Comparison of ENCODE assay signal across 1 cellular context in the genomic region with DNA sequence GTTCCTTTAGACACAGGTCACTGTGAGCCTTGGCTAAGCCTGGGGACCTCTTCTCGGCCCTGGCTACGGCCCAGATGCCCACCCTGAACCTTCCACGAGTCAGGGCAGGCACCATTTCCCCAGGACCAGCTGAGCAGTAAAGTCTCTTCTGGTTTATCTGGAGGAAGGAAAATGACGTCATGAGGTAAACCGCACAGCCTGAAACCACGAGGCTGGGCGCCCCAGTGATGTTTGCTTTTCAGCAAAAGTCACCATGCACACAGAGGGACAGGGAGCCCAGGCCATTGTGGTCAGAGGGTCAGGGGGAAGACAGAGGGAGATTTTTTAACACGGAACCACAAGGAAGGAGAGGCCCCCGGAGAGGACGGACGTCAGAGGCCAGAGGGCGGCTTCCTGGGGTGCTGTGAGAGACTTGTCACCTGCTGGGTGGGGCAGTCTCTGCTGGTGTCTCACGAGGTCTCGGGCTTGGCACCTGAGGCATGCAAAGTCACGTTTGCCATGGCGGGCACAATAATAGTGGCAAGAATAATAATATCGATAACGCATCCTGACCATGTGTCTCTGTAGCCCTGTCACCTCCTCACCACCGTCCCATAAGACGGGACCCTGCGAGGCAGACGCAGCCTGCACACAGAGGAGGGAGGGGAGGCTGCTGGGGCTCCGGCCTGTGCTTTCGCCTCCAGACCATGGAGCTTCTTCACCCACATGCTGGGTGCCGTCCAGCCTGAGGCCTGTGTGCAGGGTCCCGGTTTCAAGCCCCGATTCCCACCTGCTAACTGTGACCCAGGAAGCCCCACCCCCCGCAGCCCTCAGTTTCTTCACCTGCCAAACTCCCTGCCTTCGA.
TF ChIP-seq lines count a peak whose summit lies in the region.

No MANE protein-coding gene starts in this region.

TF ChIP-seq in HepG2, 621 proteins besides CTCF, POLR2A, EP300 and RAD21 (continued from another document and continues in another):
- TF ChIP-seq, protein P1, sequence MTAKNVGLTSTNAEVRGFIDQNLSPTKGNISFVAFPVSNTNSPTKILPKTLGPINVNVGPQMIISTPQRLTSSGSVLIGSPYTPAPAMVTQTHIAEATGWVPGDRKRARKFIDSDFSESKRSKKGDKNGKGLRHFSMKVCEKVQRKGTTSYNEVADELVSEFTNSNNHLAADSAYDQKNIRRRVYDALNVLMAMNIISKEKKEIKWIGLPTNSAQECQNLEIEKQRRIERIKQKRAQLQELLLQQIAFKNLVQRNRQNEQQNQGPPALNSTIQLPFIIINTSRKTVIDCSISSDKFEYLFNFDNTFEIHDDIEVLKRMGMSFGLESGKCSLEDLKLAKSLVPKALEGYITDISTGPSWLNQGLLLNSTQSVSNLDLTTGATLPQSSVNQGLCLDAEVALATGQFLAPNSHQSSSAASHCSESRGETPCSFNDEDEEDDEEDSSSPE (CRISPR knock-in tag; IDR thresholded peaks at IDR 0.05) = peak; percentile 36; the same call in 1 of the 2 replicates
- TF ChIP-seq, protein P2, sequence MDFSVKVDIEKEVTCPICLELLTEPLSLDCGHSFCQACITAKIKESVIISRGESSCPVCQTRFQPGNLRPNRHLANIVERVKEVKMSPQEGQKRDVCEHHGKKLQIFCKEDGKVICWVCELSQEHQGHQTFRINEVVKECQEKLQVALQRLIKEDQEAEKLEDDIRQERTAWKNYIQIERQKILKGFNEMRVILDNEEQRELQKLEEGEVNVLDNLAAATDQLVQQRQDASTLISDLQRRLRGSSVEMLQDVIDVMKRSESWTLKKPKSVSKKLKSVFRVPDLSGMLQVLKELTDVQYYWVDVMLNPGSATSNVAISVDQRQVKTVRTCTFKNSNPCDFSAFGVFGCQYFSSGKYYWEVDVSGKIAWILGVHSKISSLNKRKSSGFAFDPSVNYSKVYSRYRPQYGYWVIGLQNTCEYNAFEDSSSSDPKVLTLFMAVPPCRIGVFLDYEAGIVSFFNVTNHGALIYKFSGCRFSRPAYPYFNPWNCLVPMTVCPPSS (IDR thresholded peaks at IDR 0.05) = no peak
- no peak for TF ChIP-seq ZNF629 (CRISPR knock-in tag; conservative IDR thresholded peaks at IDR 0.05)
- TF ChIP-seq CEBPB (IDR thresholded peaks at IDR 0.05; ENCODE audit: borderline replicate concordance, low read depth, low read length) = no peak
- no peak for TF ChIP-seq MTA3 (CRISPR knock-in tag; IDR thresholded peaks at IDR 0.05)
- no peak for TF ChIP-seq ARHGAP35 (CRISPR knock-in tag; IDR thresholded peaks at IDR 0.05; ENCODE audit: borderline replicate concordance)
- no peak for TF ChIP-seq PRMT3 (CRISPR knock-in tag; IDR thresholded peaks at IDR 0.05; ENCODE audit: borderline replicate concordance, low read depth)
- TF ChIP-seq CBX2 (IDR thresholded peaks at IDR 0.05; ENCODE audit: low read depth, low read length) = no peak
- TF ChIP-seq CBX2 (CRISPR knock-in tag; IDR thresholded peaks at IDR 0.05; ENCODE audit: low read depth) = no peak
- no peak for TF ChIP-seq ZNF550 (CRISPR knock-in tag; IDR thresholded peaks at IDR 0.05; ENCODE audit: borderline replicate concordance)
- TF ChIP-seq, protein P3, sequence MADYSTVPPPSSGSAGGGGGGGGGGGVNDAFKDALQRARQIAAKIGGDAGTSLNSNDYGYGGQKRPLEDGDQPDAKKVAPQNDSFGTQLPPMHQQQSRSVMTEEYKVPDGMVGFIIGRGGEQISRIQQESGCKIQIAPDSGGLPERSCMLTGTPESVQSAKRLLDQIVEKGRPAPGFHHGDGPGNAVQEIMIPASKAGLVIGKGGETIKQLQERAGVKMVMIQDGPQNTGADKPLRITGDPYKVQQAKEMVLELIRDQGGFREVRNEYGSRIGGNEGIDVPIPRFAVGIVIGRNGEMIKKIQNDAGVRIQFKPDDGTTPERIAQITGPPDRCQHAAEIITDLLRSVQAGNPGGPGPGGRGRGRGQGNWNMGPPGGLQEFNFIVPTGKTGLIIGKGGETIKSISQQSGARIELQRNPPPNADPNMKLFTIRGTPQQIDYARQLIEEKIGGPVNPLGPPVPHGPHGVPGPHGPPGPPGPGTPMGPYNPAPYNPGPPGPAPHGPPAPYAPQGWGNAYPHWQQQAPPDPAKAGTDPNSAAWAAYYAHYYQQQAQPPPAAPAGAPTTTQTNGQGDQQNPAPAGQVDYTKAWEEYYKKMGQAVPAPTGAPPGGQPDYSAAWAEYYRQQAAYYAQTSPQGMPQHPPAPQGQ (CRISPR knock-in tag; IDR thresholded peaks at IDR 0.05; ENCODE audit: borderline replicate concordance) = no peak
- TF ChIP-seq, protein P4, sequence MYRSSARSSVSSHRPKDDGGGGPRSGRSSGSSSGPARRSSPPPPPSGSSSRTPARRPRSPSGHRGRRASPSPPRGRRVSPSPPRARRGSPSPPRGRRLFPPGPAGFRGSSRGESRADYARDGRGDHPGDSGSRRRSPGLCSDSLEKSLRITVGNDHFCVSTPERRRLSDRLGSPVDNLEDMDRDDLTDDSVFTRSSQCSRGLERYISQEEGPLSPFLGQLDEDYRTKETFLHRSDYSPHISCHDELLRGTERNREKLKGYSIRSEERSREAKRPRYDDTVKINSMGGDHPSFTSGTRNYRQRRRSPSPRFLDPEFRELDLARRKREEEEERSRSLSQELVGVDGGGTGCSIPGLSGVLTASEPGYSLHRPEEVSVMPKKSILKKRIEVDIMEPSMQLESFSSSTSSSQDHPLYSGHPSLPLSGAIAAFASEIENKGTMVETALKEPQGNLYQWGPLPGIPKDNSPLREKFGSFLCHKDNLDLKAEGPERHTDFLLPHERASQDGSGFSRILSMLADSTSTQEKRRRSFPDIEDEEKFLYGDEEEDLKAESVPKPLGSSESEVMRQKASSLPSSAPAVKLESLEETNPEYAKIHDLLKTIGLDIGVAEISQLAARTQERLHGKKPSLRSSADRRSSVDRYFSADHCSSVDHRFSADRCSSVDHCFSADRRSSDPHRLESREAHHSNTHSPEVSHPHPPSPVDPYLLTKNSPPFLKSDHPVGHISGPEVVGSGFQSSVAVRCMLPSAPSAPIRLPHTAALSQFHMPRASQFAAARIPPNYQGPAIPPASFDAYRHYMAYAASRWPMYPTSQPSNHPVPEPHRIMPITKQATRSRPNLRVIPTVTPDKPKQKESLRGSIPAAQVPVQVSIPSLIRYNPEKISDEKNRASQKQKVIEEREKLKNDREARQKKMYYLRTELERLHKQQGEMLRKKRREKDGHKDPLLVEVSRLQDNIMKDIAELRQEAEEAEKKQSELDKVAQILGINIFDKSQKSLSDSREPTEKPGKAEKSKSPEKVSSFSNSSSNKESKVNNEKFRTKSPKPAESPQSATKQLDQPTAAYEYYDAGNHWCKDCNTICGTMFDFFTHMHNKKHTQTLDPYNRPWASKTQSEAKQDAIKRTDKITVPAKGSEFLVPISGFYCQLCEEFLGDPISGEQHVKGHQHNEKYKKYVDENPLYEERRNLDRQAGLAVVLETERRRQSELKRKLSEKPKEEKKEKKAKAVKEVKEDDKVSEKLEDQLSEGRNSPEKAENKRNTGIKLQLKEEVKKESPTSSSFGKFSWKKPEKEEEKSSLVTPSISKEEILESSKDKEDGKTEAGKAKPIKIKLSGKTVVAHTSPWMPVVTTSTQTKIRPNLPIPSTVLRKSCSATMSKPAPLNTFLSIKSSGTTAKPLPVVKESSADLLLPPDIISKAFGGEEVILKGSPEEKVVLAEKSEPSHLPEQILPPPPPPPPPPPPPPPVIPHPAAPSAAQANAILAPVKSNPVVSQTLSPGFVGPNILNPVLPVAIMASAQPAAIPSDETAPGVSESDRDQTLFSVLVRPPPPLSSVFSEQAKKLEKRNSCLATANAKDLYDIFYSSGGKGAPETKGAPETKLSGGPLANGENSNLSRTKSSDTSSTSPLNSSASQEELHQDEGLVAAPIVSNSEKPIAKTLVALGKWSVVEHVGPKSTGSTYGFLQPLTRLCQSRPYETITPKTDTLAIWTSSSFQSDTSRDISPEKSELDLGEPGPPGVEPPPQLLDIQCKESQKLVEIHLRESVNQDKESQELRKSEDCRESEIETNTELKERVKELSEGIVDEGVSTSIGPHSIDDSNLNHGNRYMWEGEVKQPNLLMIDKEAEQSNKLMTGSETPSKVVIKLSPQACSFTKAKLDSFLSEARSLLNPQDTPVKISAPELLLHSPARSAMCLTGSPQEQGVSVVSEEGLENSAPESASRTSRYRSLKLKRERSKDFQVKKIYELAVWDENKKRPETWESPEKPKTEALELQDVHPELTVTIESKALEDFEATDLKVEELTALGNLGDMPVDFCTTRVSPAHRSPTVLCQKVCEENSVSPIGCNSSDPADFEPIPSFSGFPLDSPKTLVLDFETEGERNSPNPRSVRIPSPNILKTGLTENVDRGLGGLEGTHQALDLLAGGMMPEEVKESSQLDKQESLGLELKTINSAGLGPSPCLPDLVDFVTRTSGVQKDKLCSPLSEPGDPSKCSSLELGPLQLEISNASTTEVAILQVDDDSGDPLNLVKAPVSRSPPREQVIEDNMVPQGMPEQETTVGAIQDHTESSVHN (CRISPR knock-in tag; IDR thresholded peaks at IDR 0.05) = no peak
- no peak for TF ChIP-seq GFI1 (CRISPR knock-in tag; IDR thresholded peaks at IDR 0.05; ENCODE audit: borderline replicate concordance)
- no peak for TF ChIP-seq POGZ (CRISPR knock-in tag; IDR thresholded peaks at IDR 0.05)
- no peak for TF ChIP-seq RELA (CRISPR knock-in tag; IDR thresholded peaks at IDR 0.05)
- TF ChIP-seq ZNF572 (CRISPR knock-in tag; IDR thresholded peaks at IDR 0.05) = no peak
- no peak for TF ChIP-seq JUND (CRISPR knock-in tag; IDR thresholded peaks at IDR 0.05)
- TF ChIP-seq, protein P5, sequence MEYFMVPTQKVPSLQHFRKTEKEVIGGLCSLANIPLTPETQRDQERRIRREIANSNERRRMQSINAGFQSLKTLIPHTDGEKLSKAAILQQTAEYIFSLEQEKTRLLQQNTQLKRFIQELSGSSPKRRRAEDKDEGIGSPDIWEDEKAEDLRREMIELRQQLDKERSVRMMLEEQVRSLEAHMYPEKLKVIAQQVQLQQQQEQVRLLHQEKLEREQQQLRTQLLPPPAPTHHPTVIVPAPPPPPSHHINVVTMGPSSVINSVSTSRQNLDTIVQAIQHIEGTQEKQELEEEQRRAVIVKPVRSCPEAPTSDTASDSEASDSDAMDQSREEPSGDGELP (IDR thresholded peaks at IDR 0.05; ENCODE audit: borderline replicate concordance, low read depth) = peak; percentile 52; the same call in 1 of the 2 replicates
- no peak for TF ChIP-seq NRL (CRISPR knock-in tag; IDR thresholded peaks at IDR 0.05; ENCODE audit: borderline replicate concordance)
- TF ChIP-seq, protein P6, sequence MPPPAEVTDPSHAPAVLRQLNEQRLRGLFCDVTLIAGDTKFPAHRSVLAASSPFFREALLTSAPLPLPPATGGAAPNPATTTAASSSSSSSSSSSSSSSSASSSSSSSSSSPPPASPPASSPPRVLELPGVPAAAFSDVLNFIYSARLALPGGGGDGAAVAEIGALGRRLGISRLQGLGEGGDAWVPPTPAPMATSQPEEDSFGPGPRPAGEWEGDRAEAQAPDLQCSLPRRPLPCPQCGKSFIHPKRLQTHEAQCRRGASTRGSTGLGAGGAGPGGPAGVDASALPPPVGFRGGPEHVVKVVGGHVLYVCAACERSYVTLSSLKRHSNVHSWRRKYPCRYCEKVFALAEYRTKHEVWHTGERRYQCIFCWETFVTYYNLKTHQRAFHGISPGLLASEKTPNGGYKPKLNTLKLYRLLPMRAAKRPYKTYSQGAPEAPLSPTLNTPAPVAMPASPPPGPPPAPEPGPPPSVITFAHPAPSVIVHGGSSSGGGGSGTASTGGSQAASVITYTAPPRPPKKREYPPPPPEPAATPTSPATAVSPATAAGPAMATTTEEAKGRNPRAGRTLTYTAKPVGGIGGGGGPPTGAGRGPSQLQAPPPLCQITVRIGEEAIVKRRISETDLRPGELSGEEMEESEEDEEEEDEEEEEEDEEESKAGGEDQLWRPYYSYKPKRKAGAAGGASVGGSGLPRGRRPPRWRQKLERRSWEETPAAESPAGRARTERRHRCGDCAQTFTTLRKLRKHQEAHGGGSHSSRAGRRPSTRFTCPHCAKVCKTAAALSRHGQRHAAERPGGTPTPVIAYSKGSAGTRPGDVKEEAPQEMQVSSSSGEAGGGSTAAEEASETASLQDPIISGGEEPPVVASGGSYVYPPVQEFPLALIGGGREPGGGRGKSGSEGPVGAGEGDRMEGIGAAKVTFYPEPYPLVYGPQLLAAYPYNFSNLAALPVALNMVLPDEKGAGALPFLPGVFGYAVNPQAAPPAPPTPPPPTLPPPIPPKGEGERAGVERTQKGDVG (CRISPR knock-in tag; IDR thresholded peaks at IDR 0.05; ENCODE audit: borderline replicate concordance) = no peak
- TF ChIP-seq RFX1 (IDR thresholded peaks at IDR 0.05) = no peak
- 0 out of 2 replicates have a peak, but pooled peaks have one; percentile 34 for TF ChIP-seq ZKSCAN8 (CRISPR knock-in tag; IDR thresholded peaks at IDR 0.05; ENCODE audit: borderline replicate concordance)
- TF ChIP-seq AKAP8 (CRISPR knock-in tag; IDR thresholded peaks at IDR 0.05) = no peak
- TF ChIP-seq NR2F1 (CRISPR knock-in tag; IDR thresholded peaks at IDR 0.05) = peak; percentile 15 to 26; a peak in 2 of 4 replicates
- TF ChIP-seq FOSL1 (CRISPR knock-in tag; IDR thresholded peaks at IDR 0.05; ENCODE audit: borderline replicate concordance) = no peak
- no peak for TF ChIP-seq ZNF317 (CRISPR knock-in tag; IDR thresholded peaks at IDR 0.05)
- TF ChIP-seq AHR (CRISPR knock-in tag; IDR thresholded peaks at IDR 0.05) = no peak
- TF ChIP-seq, protein P7, sequence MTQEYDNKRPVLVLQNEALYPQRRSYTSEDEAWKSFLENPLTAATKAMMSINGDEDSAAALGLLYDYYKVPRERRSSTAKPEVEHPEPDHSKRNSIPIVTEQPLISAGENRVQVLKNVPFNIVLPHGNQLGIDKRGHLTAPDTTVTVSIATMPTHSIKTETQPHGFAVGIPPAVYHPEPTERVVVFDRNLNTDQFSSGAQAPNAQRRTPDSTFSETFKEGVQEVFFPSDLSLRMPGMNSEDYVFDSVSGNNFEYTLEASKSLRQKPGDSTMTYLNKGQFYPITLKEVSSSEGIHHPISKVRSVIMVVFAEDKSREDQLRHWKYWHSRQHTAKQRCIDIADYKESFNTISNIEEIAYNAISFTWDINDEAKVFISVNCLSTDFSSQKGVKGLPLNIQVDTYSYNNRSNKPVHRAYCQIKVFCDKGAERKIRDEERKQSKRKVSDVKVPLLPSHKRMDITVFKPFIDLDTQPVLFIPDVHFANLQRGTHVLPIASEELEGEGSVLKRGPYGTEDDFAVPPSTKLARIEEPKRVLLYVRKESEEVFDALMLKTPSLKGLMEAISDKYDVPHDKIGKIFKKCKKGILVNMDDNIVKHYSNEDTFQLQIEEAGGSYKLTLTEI (CRISPR knock-in tag; conservative IDR thresholded peaks at IDR 0.05) = no peak
- TF ChIP-seq IRF2 (CRISPR knock-in tag; IDR thresholded peaks at IDR 0.05) = no peak
- no peak for TF ChIP-seq HOXA9 (CRISPR knock-in tag; IDR thresholded peaks at IDR 0.05; ENCODE audit: borderline replicate concordance)
- peak; percentile 71 for TF ChIP-seq BHLHE40 (IDR thresholded peaks at IDR 0.05; ENCODE audit: low read length)
- no peak for TF ChIP-seq SETDB1 (CRISPR knock-in tag; IDR thresholded peaks at IDR 0.05; ENCODE audit: borderline replicate concordance)
- TF ChIP-seq TBX2 (CRISPR knock-in tag; IDR thresholded peaks at IDR 0.05; ENCODE audit: borderline replicate concordance) = peak; percentile 48; the same call in 1 of the 2 replicates
- peak; percentile 56 for TF ChIP-seq RARA (CRISPR knock-in tag; IDR thresholded peaks at IDR 0.05)
- TF ChIP-seq HIVEP1 (CRISPR knock-in tag; IDR thresholded peaks at IDR 0.05) = peak; percentile 77; the same call in 1 of the 2 replicates
- TF ChIP-seq SCMH1 (CRISPR knock-in tag; IDR thresholded peaks at IDR 0.05; ENCODE audit: borderline replicate concordance) = no peak
- TF ChIP-seq NFKBIZ (CRISPR knock-in tag; IDR thresholded peaks at IDR 0.05) = 0 out of 2 replicates have a peak, but pooled peaks have one; percentile 26
